9 cellular contexts compared by ENCODE assay signal in genomic region chr17:78214016-78214705, GRCh38. TPM values are rescaled to one million over a fixed set of nuclear protein-coding genes. Genes with fewer than 3 reads are reported as not detected.
DNase-seq lines count a peak whose midpoint lies in the region; ATAC-seq, FAIRE-seq and TF ChIP-seq lines count a peak whose summit lies in the region.
"Had no signal": no experiment of that assay in that cellular context is flagged by ENCODE, and none has a peak within 500 bp of the region (broad histone marks: within the 10 kb centered on the region; RNA-seq: fewer than 3 reads in every experiment).

Gene BIRC5, plus strand, starts transcription at chr17:78214253. Its CDS starts 64 bp downstream, at chr17:78214317.

- no peaks in the 10 kb centered on the region for H4K20me1 ChIP-seq in keratinocyte (ENCODE audit: control insufficient read depth, extremely low read depth, insufficient read depth, low read length)

- peak within 1 kb of the TSS; percentile 77 for H3K9ac ChIP-seq in keratinocyte (ENCODE audit: control insufficient read depth, extremely low read depth, insufficient read depth, low read length)

- FAIRE-seq in keratinocyte (lab: Jason Lieb, UNC), result no peak
- FAIRE-seq: G401.6 had no signal

- H3K27me3 ChIP-seq in keratinocyte (ENCODE audit: control insufficient read depth, extremely low read depth, insufficient read depth, low read length), result no peaks in the 10 kb centered on the region

- DNase-seq in A172 (ENCODE audit: low spot score) (peak; percentile 76), NCI-H446 treated with DMSO at 0.1 percent for 48 hours (lab: John Stamatoyannopoulos, UW) (peak; percentile 83), keratinocyte (ENCODE audit: low read depth, low spot score) (peak; percentile 11)
- peak; percentile 79 to 89 (median 87) for DNase-seq in activated CD4-positive, CD25-positive, alpha-beta regulatory T cell (lab: John Stamatoyannopoulos, UW)
- peak; percentile 83 for DNase-seq in central memory CD4-positive, alpha-beta T cell
- DNase-seq in stimulated activated CD4-positive, alpha-beta T cell treated with anti-CD3 and anti-CD28 coated beads, Interleukin-12 subunit alpha, Interleukin-12 subunit beta, amount 100 ng/mL, for 48 hours (ENCODE audit: low read depth in 2 of 3, low spot score in 1 of 3), result peak; percentile 84 to 91 (median 89)

- peaks cover 0 to 10% of the 10 kb centered on the region in 2 experiments for H3K36me3 ChIP-seq in keratinocyte (ENCODE audit: control insufficient read depth in 2 of 2, extremely low read depth in 1 of 2, insufficient read depth in 2 of 2, low read length in 2 of 2)

- H3K79me2 ChIP-seq in keratinocyte (ENCODE audit: control insufficient read depth, insufficient read depth, low read length), result peaks cover 21% of the 10 kb centered on the region

- no peak for TF ChIP-seq CTCF in keratinocyte (optimal IDR thresholded peaks at IDR 0.05 in 1 of 3, IDR thresholded peaks at IDR 0.05 in 1 of 3, conservative IDR thresholded peaks at IDR 0.05 in 1 of 3; ENCODE audit: extremely low read depth in 1 of 3, insufficient read depth in 2 of 3, low read length in 3 of 3)

- H3K4me1 ChIP-seq in keratinocyte (ENCODE audit: control insufficient read depth, extremely low read depth, insufficient read depth, low read length), result peaks cover 10% of the 10 kb centered on the region

- ATAC-seq in GM18867 (IDR thresholded peaks at IDR 0.05; ENCODE audit: unreplicated experiment) (peak; percentile 93), HG03342 (IDR thresholded peaks at IDR 0.05; ENCODE audit: unreplicated experiment) (peak; percentile 85)

- H3K4me2 ChIP-seq in keratinocyte (ENCODE audit: control insufficient read depth, extremely low read depth, insufficient read depth, low read depth, low read length), result peak within 1 kb of the TSS; percentile 88

- peak within 1 kb of the TSS; percentile 60 to 98 (median 70) for H3K4me3 ChIP-seq in keratinocyte (ENCODE audit: control insufficient read depth in 2 of 3, extremely low read depth in 1 of 3, insufficient read depth in 2 of 3, low read depth in 1 of 3, low read length in 3 of 3)

- peak within 1 kb of the TSS; percentile 51 for H3K27ac ChIP-seq in keratinocyte (ENCODE audit: control insufficient read depth, insufficient read depth, low read length)

- no peaks in the 10 kb centered on the region for H3K9me1 ChIP-seq in keratinocyte (ENCODE audit: control insufficient read depth, extremely low read depth, insufficient read depth, low read length)

- peak within 1 kb of the TSS; percentile 91 for H2AFZ ChIP-seq in keratinocyte (ENCODE audit: control insufficient read depth, low read length)

- no peaks in the 10 kb centered on the region for H3K9me3 ChIP-seq in keratinocyte (ENCODE audit: control insufficient read depth, low read depth, low read length)

- dilution Hi-C loops in keratinocyte (cut with MboI; ENCODE audit: extremely low pct_ligation_motif_present, low sequenced_read_pairs), result no loop called here

RNA-seq across cellular contexts. Expression of gene BIRC5, which starts in this region (rescaled TPM):
- total RNA-seq in A172 (2014; rRNA removed; shearing (Covaris generic)), result 174 and 237 TPM in 2 replicates
- 1.6 to 16.1 TPM (median 11.5 TPM) in 3 replicates for polyA plus RNA-seq in keratinocyte
- 0.72 TPM for polyA plus RNA-seq in keratinocyte (2011; ENCODE audit: low read depth)
- 2.3 and 2.6 TPM in 2 replicates for polyA plus RNA-seq in keratinocyte (2011; cell fraction: cytosol; rRNA removed)
- 0.83 and 1.5 TPM in 2 replicates for polyA plus RNA-seq in keratinocyte (2011; cell fraction: nucleus; rRNA removed)
- 0.59 and 18.7 TPM in 2 replicates for polyA plus RNA-seq in keratinocyte (2012; ENCODE audit: low replicate concordance)
- polyA minus RNA-seq in keratinocyte, result 1.8 to 14.3 TPM (median 11.0 TPM) in 3 replicates
- polyA minus RNA-seq in keratinocyte (2011; cell fraction: cytosol; rRNA and poly(A)+ RNA removed), result 9.2 TPM
- polyA minus RNA-seq in keratinocyte (2011; cell fraction: nucleus; rRNA and poly(A)+ RNA removed), result 0.21 and 0.54 TPM in 2 replicates

Comparison
In these comparisons a context has a peak if more than half of its experiments do, and no peak if none do; other contexts are left out.
1. Peak in every context shown above with its lines: DNase-seq, ATAC-seq, H3K4me3 ChIP-seq and H3K27ac ChIP-seq.
2. DNase-seq: peak in every context shown above with its lines; median percentile 89 in stimulated activated CD4-positive, alpha-beta T cell treated with anti-CD3 and anti-CD28 coated beads, Interleukin-12 subunit alpha, Interleukin-12 subunit beta, amount 100 ng/mL, for 48 hours; 87 in activated CD4-positive, CD25-positive, alpha-beta regulatory T cell; 83 in NCI-H446 treated with DMSO at 0.1 percent for 48 hours; 83 in central memory CD4-positive, alpha-beta T cell; 76 in A172; 11 in keratinocyte.